ENCODE assay signal across 8 cellular contexts in genomic region chrX:16771483-16772398, GRCh38. TPM values are rescaled to one million over a fixed set of nuclear protein-coding genes. Genes with fewer than 3 reads are reported as not detected.
DNase-seq lines count a peak whose midpoint lies in the region; ATAC-seq, FAIRE-seq and TF ChIP-seq lines count a peak whose summit lies in the region.

No MANE protein-coding gene starts in this region.

- H3K4me3 Mint-ChIP-seq in activated CD4-positive, alpha-beta T cell treated with anti-CD3 and anti-CD28 coated beads for 36 hours: no peak overlapping the region

- no peaks in the 10 kb centered on the region for H3K9me3 ChIP-seq in small intestine (ENCODE audit: control insufficient read depth, low read depth)

- no peak for ATAC-seq in activated CD4-positive, alpha-beta T cell treated with anti-CD3 and anti-CD28 coated beads for 36 hours
- no peak for ATAC-seq in omental fat pad (ENCODE audit: low FRiP score)
- no peak for ATAC-seq in GM21619 (IDR thresholded peaks at IDR 0.05; ENCODE audit: unreplicated experiment)

- peak; percentile 14 for DNase-seq in activated CD4-positive, alpha-beta T cell treated with anti-CD3 and anti-CD28 coated beads for 48 hours
- no peak for DNase-seq in activated CD4-positive, alpha-beta T cell treated with anti-CD3 and anti-CD28 coated beads for 36 hours
- DNase-seq in NCI-H82 treated with DMSO at 0.1 percent for 48 hours (lab: John Stamatoyannopoulos, UW; ENCODE audit: unreplicated experiment): peak; percentile 65
- peak; percentile 52 for DNase-seq in epithelial cell of prostate (ENCODE audit: low read depth, low spot score)
- peak; percentile 84 for DNase-seq in small intestine
- DNase-seq in stimulated activated naive CD4-positive, alpha-beta T cell treated with Interleukin-2 at 50 U/mL for 16 hours (lab: John Stamatoyannopoulos, UW): no peak
- no peak for DNase-seq in omental fat pad (ENCODE audit: low spot score)

- CTCF ChIA-PET in activated CD4-positive, alpha-beta T cell treated with anti-CD3 and anti-CD28 coated beads for 36 hours (lab: Charles Lee): no interaction called here

- H3K4me1 ChIP-seq in small intestine (ENCODE audit: control insufficient read depth in 2 of 2, insufficient read depth in 1 of 2, low read depth in 1 of 2, low read length in 1 of 2): no peaks in the 10 kb centered on the region

- intact Hi-C loops in activated CD4-positive, alpha-beta T cell treated with anti-CD3 and anti-CD28 coated beads for 36 hours (cut with DNase I, micrococcal nuclease): no loop called here

- no peaks in the 10 kb centered on the region for H3K4me1 Mint-ChIP-seq in activated CD4-positive, alpha-beta T cell treated with anti-CD3 and anti-CD28 coated beads for 36 hours

- H3K36me3 ChIP-seq in small intestine (ENCODE audit: control insufficient read depth in 2 of 2, insufficient read depth in 2 of 2, low read length in 2 of 2): no peaks in the 10 kb centered on the region

- TF ChIP-seq CTCF in omental fat pad (IDR thresholded peaks at IDR 0.05): no peak

- H3K4me3 ChIP-seq in small intestine (ENCODE audit: low read depth in 1 of 2, low read length in 2 of 2): no peak overlapping the region

- no peak overlapping the region for H3K27ac Mint-ChIP-seq in activated CD4-positive, alpha-beta T cell treated with anti-CD3 and anti-CD28 coated beads for 36 hours

- POLR2A ChIA-PET in activated CD4-positive, alpha-beta T cell treated with anti-CD3 and anti-CD28 coated beads for 36 hours (lab: Charles Lee): no interaction called here

- H3K9me3 Mint-ChIP-seq in activated CD4-positive, alpha-beta T cell treated with anti-CD3 and anti-CD28 coated beads for 36 hours (ENCODE audit: low read depth): no peaks in the 10 kb centered on the region

- H3K27ac ChIP-seq in epithelial cell of prostate: peak overlapping the region; percentile 56
- peak overlapping the region; percentile 62 to 85 for H3K27ac ChIP-seq in small intestine (ENCODE audit: low read depth in 1 of 2, low read length in 1 of 2)

- WGBS in small intestine, 3 donors: 15 to 38% (median 32%) methylated on average over 16 of the region's 16 CpGs

- no peaks in the 10 kb centered on the region for H3K36me3 Mint-ChIP-seq in activated CD4-positive, alpha-beta T cell treated with anti-CD3 and anti-CD28 coated beads for 36 hours (ENCODE audit: low read depth)

- H3K27me3 ChIP-seq in small intestine (ENCODE audit: control insufficient read depth in 2 of 2, insufficient read depth in 2 of 2, low read length in 2 of 2): no peaks in the 10 kb centered on the region

- FAIRE-seq in small intestine (lab: Jason Lieb, UNC): no peak

- no peaks in the 10 kb centered on the region for H3K27me3 Mint-ChIP-seq in activated CD4-positive, alpha-beta T cell treated with anti-CD3 and anti-CD28 coated beads for 36 hours

RNA-seq across cellular contexts. Expression of gene TXLNG, which starts 14.5 kb away (rescaled TPM):
- 10 to 100 TPM; 17.3 to 21.4 TPM for total RNA-seq in activated CD4-positive, alpha-beta T cell treated with anti-CD3 and anti-CD28 coated beads for 36 hours
- polyA plus RNA-seq in small intestine: 1 to 10 TPM; 5.4 to 9.6 (median 8.9) TPM
- 10 to 100 TPM; 13.9 to 45.1 (median 34.3) TPM for total RNA-seq in omental fat pad

RNA-seq across cellular contexts. Expression of gene SYAP1, which starts 52.3 kb away (rescaled TPM):
- total RNA-seq in activated CD4-positive, alpha-beta T cell treated with anti-CD3 and anti-CD28 coated beads for 36 hours: 10 to 100 TPM; 22.8 to 31.4 TPM
- polyA plus RNA-seq in small intestine: 10 to 100 TPM; 17.6 to 30.4 (median 23.0) TPM
- 10 to 100 TPM; 15.0 to 33.5 (median 25.1) TPM for total RNA-seq in omental fat pad

RNA-seq across cellular contexts. Expression of gene CTPS2, which starts 59.3 kb away (rescaled TPM):
- 1 to 10 TPM; 6.8 to 7.2 TPM for total RNA-seq in activated CD4-positive, alpha-beta T cell treated with anti-CD3 and anti-CD28 coated beads for 36 hours
- 10 to 100 TPM; 10.3 to 57.0 (median 17.6) TPM for polyA plus RNA-seq in small intestine
- 10 to 100 TPM in 1 of 4 donors, 1 to 10 TPM in 3; 5.4 to 14.7 (median 7.5) TPM for total RNA-seq in omental fat pad

Comparison
In these comparisons a context has a peak if more than half of its experiments do, and no peak if none do; other contexts are left out.
1. DNase-seq: peak in activated CD4-positive, alpha-beta T cell treated with anti-CD3 and anti-CD28 coated beads for 48 hours (single experiment), NCI-H82 treated with DMSO at 0.1 percent for 48 hours (single experiment), epithelial cell of prostate (single experiment) and small intestine (single experiment); none in activated CD4-positive, alpha-beta T cell treated with anti-CD3 and anti-CD28 coated beads for 36 hours (single experiment), stimulated activated naive CD4-positive, alpha-beta T cell treated with Interleukin-2 at 50 U/mL for 16 hours (single experiment) and omental fat pad (single experiment).